In genomic region chr22:35835998-35836691, GRCh38 we compare ENCODE assay signal across 1 cellular context.
A peak's percentile ranks its signal among the peaks of the same experiment; 100 is the strongest.
TF ChIP-seq lines count a peak whose summit lies in the region.

No MANE protein-coding gene starts in this region.

TF ChIP-seq in HEK293, 187 proteins besides CTCF, POLR2A, EP300 and RAD21 (continued from another document):
- TF ChIP-seq PATZ1 (tag by site-specific recombination; IDR thresholded peaks at IDR 0.05), result peak; percentile 54; the same call in 1 of the 2 replicates
- TF ChIP-seq YY2 (tag by site-specific recombination; IDR thresholded peaks at IDR 0.05), result peak; percentile 47; the same call in 1 of the 2 replicates
- TF ChIP-seq ZNF785 (tag by site-specific recombination; IDR thresholded peaks at IDR 0.05), result no peak
- 0 out of 2 replicates have a peak, but pooled peaks have one; percentile 48 for TF ChIP-seq ZFP37 (tag by site-specific recombination; IDR thresholded peaks at IDR 0.05)
- TF ChIP-seq ZNF670 (tag by site-specific recombination; IDR thresholded peaks at IDR 0.05; ENCODE audit: low read depth), result no peak
- TF ChIP-seq YY1 (tag by site-specific recombination; IDR thresholded peaks at IDR 0.05), result peak; percentile 59; the same call in 1 of the 2 replicates
- no peak for TF ChIP-seq HOXD13 (CRISPR knock-in tag; IDR thresholded peaks at IDR 0.05; ENCODE audit: borderline replicate concordance)
- TF ChIP-seq ZNF514 (tag by site-specific recombination; IDR thresholded peaks at IDR 0.05), result no peak
- TF ChIP-seq ZNF585B (tag by site-specific recombination; IDR thresholded peaks at IDR 0.05), result no peak
- no peak for TF ChIP-seq ZBTB7A (tag by site-specific recombination; IDR thresholded peaks at IDR 0.05; ENCODE audit: low read depth)
- TF ChIP-seq MEIS1 (CRISPR knock-in tag; IDR thresholded peaks at IDR 0.05; ENCODE audit: borderline replicate concordance), result no peak
- TF ChIP-seq ZNF175 (tag by site-specific recombination; IDR thresholded peaks at IDR 0.05), result no peak
- no peak; the same call in 1 of the 2 replicates for TF ChIP-seq ZNF518A (tag by site-specific recombination; conservative IDR thresholded peaks at IDR 0.05; ENCODE audit: low read depth)
- TF ChIP-seq ZNF426 (tag by site-specific recombination; IDR thresholded peaks at IDR 0.05), result no peak
- peak; percentile 66 for TF ChIP-seq EGR2 (tag by site-specific recombination; IDR thresholded peaks at IDR 0.05; ENCODE audit: low read depth)
- 0 out of 2 replicates have a peak, but pooled peaks have one; percentile 9 for TF ChIP-seq PRDM4 (tag by site-specific recombination; IDR thresholded peaks at IDR 0.05)
- TF ChIP-seq KLF10 (tag by site-specific recombination; IDR thresholded peaks at IDR 0.05), result no peak; the same call in 1 of the 2 replicates
- no peak for TF ChIP-seq ZNF292 (tag by site-specific recombination; IDR thresholded peaks at IDR 0.05; ENCODE audit: borderline replicate concordance, low read depth)
- TF ChIP-seq ZFP3 (tag by site-specific recombination; IDR thresholded peaks at IDR 0.05; ENCODE audit: low read depth), result peak; percentile 87
- 0 out of 2 replicates have a peak, but pooled peaks have one; percentile 7 for TF ChIP-seq OVOL3 (tag by site-specific recombination; IDR thresholded peaks at IDR 0.05)
- TF ChIP-seq TCF7L2 (IDR thresholded peaks at IDR 0.05; ENCODE audit: borderline replicate concordance, low read depth, low read length), result no peak
- TF ChIP-seq PBX3 (CRISPR knock-in tag; IDR thresholded peaks at IDR 0.05), result no peak
- TF ChIP-seq PRDM6 (tag by site-specific recombination; IDR thresholded peaks at IDR 0.05), result peak; percentile 26; the same call in 1 of the 2 replicates
- peak; percentile 53; the same call in 1 of the 2 replicates for TF ChIP-seq ZNF660 (tag by site-specific recombination; IDR thresholded peaks at IDR 0.05)
- no peak for TF ChIP-seq ZNF791 (tag by site-specific recombination; IDR thresholded peaks at IDR 0.05)
- no peak for TF ChIP-seq ZNF521 (tag by site-specific recombination; IDR thresholded peaks at IDR 0.05)
- peak; percentile 25; the same call in 1 of the 2 replicates for TF ChIP-seq KLF16 (tag by site-specific recombination; IDR thresholded peaks at IDR 0.05)
- TF ChIP-seq ZNF792 (tag by site-specific recombination; IDR thresholded peaks at IDR 0.05), result no peak
- peak; percentile 48; the same call in 1 of the 2 replicates for TF ChIP-seq ZNF629 (tag by site-specific recombination; IDR thresholded peaks at IDR 0.05)
- TF ChIP-seq ZNF768 (tag by site-specific recombination; IDR thresholded peaks at IDR 0.05), result no peak
- no peak for TF ChIP-seq ZNF623 (tag by site-specific recombination; IDR thresholded peaks at IDR 0.05)
- TF ChIP-seq REPIN1 (tag by site-specific recombination; IDR thresholded peaks at IDR 0.05; ENCODE audit: low read depth), result no peak
- TF ChIP-seq ZNF776 (tag by site-specific recombination; IDR thresholded peaks at IDR 0.05; ENCODE audit: borderline replicate concordance), result no peak
- no peak for TF ChIP-seq SALL2 (tag by site-specific recombination; IDR thresholded peaks at IDR 0.05; ENCODE audit: borderline replicate concordance)
- no peak for TF ChIP-seq ZNF624 (tag by site-specific recombination; IDR thresholded peaks at IDR 0.05)
- no peak for TF ChIP-seq ATF2 (tag by site-specific recombination; IDR thresholded peaks at IDR 0.05; ENCODE audit: low read depth)
- TF ChIP-seq ZNF488 (tag by site-specific recombination; IDR thresholded peaks at IDR 0.05), result no peak
- TF ChIP-seq RBAK (tag by site-specific recombination; IDR thresholded peaks at IDR 0.05), result no peak
- no peak for TF ChIP-seq KLF9 (tag by site-specific recombination; IDR thresholded peaks at IDR 0.05; ENCODE audit: low read depth)
- no peak for TF ChIP-seq ZNF10 (tag by site-specific recombination; IDR thresholded peaks at IDR 0.05)
- TF ChIP-seq BCL11A (tag by site-specific recombination; IDR thresholded peaks at IDR 0.05; ENCODE audit: low read depth), result no peak
- no peak for TF ChIP-seq ZNF132 (tag by site-specific recombination; IDR thresholded peaks at IDR 0.05; ENCODE audit: borderline replicate concordance)
- TF ChIP-seq ZNF112 (tag by site-specific recombination; IDR thresholded peaks at IDR 0.05), result no peak
- TF ChIP-seq ZNF600 (tag by site-specific recombination; IDR thresholded peaks at IDR 0.05), result peak; percentile 70
- TF ChIP-seq IKZF3 (tag by site-specific recombination; IDR thresholded peaks at IDR 0.05), result peak; percentile 81
- TF ChIP-seq ZNF555 (tag by site-specific recombination; conservative IDR thresholded peaks at IDR 0.05), result no peak
- TF ChIP-seq GFI1B (tag by site-specific recombination; IDR thresholded peaks at IDR 0.05), result no peak
- no peak; the same call in 1 of the 2 replicates for TF ChIP-seq TRIM28 (IDR thresholded peaks at IDR 0.05; ENCODE audit: borderline replicate concordance, low read length)
